13 cellular contexts compared by ENCODE assay signal in the genomic region with DNA sequence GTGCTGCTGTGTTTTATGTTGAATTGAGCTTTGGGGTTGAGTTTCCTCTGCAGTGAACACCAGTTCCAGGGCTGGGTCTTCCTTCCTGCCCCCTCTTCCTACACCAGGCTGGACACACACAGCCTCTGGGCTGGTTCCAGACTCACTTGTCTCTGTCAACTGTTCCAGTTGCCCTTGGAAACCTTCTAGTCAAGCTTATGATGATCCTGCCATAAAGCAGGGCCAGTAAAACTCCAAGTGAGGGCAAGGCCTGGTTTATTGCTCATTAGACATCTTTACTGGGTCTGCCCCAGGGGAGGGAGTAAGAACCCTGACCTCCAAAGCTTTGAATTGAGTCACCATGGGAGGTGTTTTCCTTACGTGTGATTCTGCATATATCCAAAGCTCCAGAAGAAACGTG.
DNase-seq lines count a peak whose midpoint lies in the region; ATAC-seq and TF ChIP-seq lines count a peak whose summit lies in the region.
"Had no signal": no experiment of that assay in that cellular context is flagged by ENCODE, and none has a peak within 500 bp of the region (broad histone marks: within the 10 kb centered on the region; RNA-seq: fewer than 3 reads in every experiment).

No MANE protein-coding gene starts in this region.

- WGBS in gastroesophageal sphincter (ENCODE audit: low coverage in 1 of 2), 2 donors: 31 to 33% methylated on average over 2 of the region's 2 CpGs

- ATAC-seq in gastroesophageal sphincter (peak; percentile 62), HG03442 (IDR thresholded peaks at IDR 0.05; ENCODE audit: unreplicated experiment) (no peak)
- no peak for ATAC-seq in activated naive CD4-positive, alpha-beta T cell treated with anti-CD3 and anti-CD28 coated beads, Interleukin-2, amount 50 U/mL, for 72 hours
- ATAC-seq: activated CD4-positive, CD25-positive, alpha-beta regulatory T cell treated with anti-CD3 and anti-CD28 coated beads, Interleukin-2, amount 50 U/mL, for 24 hours; stimulated activated effector memory CD8-positive, alpha-beta T cell treated with anti-CD3 and anti-CD28 coated beads, Interleukin-12 subunit alpha, Interleukin-12 subunit beta, amount 100 ng/mL, for 72 hours had no signal

- no peak for TF ChIP-seq POLR2A in gastroesophageal sphincter (IDR thresholded peaks at IDR 0.05)

- no peaks in the 10 kb centered on the region for H3K36me3 ChIP-seq in gastroesophageal sphincter

- H3K4me3 Mint-ChIP-seq in nephron progenitor cell: no peak overlapping the region
- H3K4me3 Mint-ChIP-seq: GM23338; stimulated activated effector memory CD8-positive, alpha-beta T cell treated with anti-CD3 and anti-CD28 coated beads, Interleukin-12 subunit alpha, Interleukin-12 subunit beta, amount 100 ng/mL, for 72 hours had no signal

- H3K4me3 ChIP-seq in gastroesophageal sphincter: no peak overlapping the region
- H3K4me3 ChIP-seq: GM23338 had no signal

- CTCF ChIA-PET in RWPE1 (lab: Yijun Ruan, JAX): interaction anchor here (0.5 kb wide), 1 partner anchor 28 kb away, joined by 5 read pairs; no protein-coding TSS in a partner anchor

- H3K4me1 ChIP-seq in gastroesophageal sphincter: peaks cover 0 to 14% (median 0%) of the 10 kb centered on the region in 3 donors

- H3K9me3 ChIP-seq in gastroesophageal sphincter: no peaks in the 10 kb centered on the region

- peaks cover 33% of the 10 kb centered on the region for H3K4me1 Mint-ChIP-seq in nephron progenitor cell
- H3K4me1 Mint-ChIP-seq: stimulated activated effector memory CD8-positive, alpha-beta T cell treated with anti-CD3 and anti-CD28 coated beads, Interleukin-12 subunit alpha, Interleukin-12 subunit beta, amount 100 ng/mL, for 72 hours had no signal

- H3K27me3 ChIP-seq in gastroesophageal sphincter: no peaks in the 10 kb centered on the region

- H3K27ac Mint-ChIP-seq in nephron progenitor cell: peak overlapping the region; percentile 85
- H3K27ac Mint-ChIP-seq in activated naive CD4-positive, alpha-beta T cell treated with anti-CD3 and anti-CD28 coated beads, Interleukin-2, amount 50 U/mL, for 72 hours: no peak overlapping the region
- H3K27ac Mint-ChIP-seq: GM23338; stimulated activated effector memory CD8-positive, alpha-beta T cell treated with anti-CD3 and anti-CD28 coated beads, Interleukin-12 subunit alpha, Interleukin-12 subunit beta, amount 100 ng/mL, for 72 hours had no signal

- H3K9me3 Mint-ChIP-seq in nephron progenitor cell: peaks cover 23% of the 10 kb centered on the region
- H3K9me3 Mint-ChIP-seq in activated naive CD4-positive, alpha-beta T cell treated with anti-CD3 and anti-CD28 coated beads, Interleukin-2, amount 50 U/mL, for 72 hours: no peaks in the 10 kb centered on the region
- H3K9me3 Mint-ChIP-seq: stimulated activated effector memory CD8-positive, alpha-beta T cell treated with anti-CD3 and anti-CD28 coated beads, Interleukin-12 subunit alpha, Interleukin-12 subunit beta, amount 100 ng/mL, for 72 hours had no signal

- H3K27ac ChIP-seq in RWPE1 (peak overlapping the region; percentile 50; the same call in 1 of the 2 replicates), gastroesophageal sphincter (no peak overlapping the region)

- TF ChIP-seq EP300 in gastroesophageal sphincter (IDR thresholded peaks at IDR 0.05): no peak

- POLR2A ChIA-PET in RWPE1 (lab: Yijun Ruan, JAX; ENCODE audit: low non-redundant PET): no interaction called here

- H3K36me3 Mint-ChIP-seq in nephron progenitor cell (ENCODE audit: low read depth): peaks cover 38% of the 10 kb centered on the region
- no peaks in the 10 kb centered on the region for H3K36me3 Mint-ChIP-seq in activated naive CD4-positive, alpha-beta T cell treated with anti-CD3 and anti-CD28 coated beads, Interleukin-2, amount 50 U/mL, for 72 hours
- H3K36me3 Mint-ChIP-seq: stimulated activated effector memory CD8-positive, alpha-beta T cell treated with anti-CD3 and anti-CD28 coated beads, Interleukin-12 subunit alpha, Interleukin-12 subunit beta, amount 100 ng/mL, for 72 hours had no signal

- TF ChIP-seq CTCF in RWPE1 (conservative IDR thresholded peaks at IDR 0.05; ENCODE audit: low read depth): no peak
- no peak for TF ChIP-seq CTCF in gastroesophageal sphincter (IDR thresholded peaks at IDR 0.05)
- TF ChIP-seq CTCF in nephron progenitor cell (IDR thresholded peaks at IDR 0.05): no peak

- peaks cover 3% of the 10 kb centered on the region for H3K27me3 Mint-ChIP-seq in nephron progenitor cell (ENCODE audit: low read depth, poor library complexity)

- peak; percentile 53 for DNase-seq in Daoy (ENCODE audit: low read depth)
- peak; percentile 40 for DNase-seq in RWPE1 (ENCODE audit: low spot score)
- no peak for DNase-seq in nephron progenitor cell
- no peak for DNase-seq in stimulated activated CD4-positive, alpha-beta T cell treated with anti-CD3 and anti-CD28 coated beads, Interleukin-4, amount 100 ng/mL, for 4 hours
- DNase-seq in activated naive CD4-positive, alpha-beta T cell treated with anti-CD3 and anti-CD28 coated beads, Interleukin-2, amount 50 U/mL, for 72 hours (ENCODE audit: low spot score in 2 of 2): no peak
- no peak for DNase-seq in cerebellum (ENCODE audit: low spot score)
- DNase-seq: DMS79, NCI-H748 treated with DMSO at 0.1 percent for 48 hours had no signal

Comparison
In these comparisons a context has a peak if more than half of its experiments do, and no peak if none do; other contexts are left out.
1. DNase-seq: peak in Daoy (single experiment) and RWPE1 (single experiment); none in nephron progenitor cell (single experiment), stimulated activated CD4-positive, alpha-beta T cell treated with anti-CD3 and anti-CD28 coated beads, Interleukin-4, amount 100 ng/mL, for 4 hours (0 of 2), activated naive CD4-positive, alpha-beta T cell treated with anti-CD3 and anti-CD28 coated beads, Interleukin-2, amount 50 U/mL, for 72 hours (0 of 2) and cerebellum (single experiment).